ENCODE assay signal across 9 cellular contexts in the genomic region with DNA sequence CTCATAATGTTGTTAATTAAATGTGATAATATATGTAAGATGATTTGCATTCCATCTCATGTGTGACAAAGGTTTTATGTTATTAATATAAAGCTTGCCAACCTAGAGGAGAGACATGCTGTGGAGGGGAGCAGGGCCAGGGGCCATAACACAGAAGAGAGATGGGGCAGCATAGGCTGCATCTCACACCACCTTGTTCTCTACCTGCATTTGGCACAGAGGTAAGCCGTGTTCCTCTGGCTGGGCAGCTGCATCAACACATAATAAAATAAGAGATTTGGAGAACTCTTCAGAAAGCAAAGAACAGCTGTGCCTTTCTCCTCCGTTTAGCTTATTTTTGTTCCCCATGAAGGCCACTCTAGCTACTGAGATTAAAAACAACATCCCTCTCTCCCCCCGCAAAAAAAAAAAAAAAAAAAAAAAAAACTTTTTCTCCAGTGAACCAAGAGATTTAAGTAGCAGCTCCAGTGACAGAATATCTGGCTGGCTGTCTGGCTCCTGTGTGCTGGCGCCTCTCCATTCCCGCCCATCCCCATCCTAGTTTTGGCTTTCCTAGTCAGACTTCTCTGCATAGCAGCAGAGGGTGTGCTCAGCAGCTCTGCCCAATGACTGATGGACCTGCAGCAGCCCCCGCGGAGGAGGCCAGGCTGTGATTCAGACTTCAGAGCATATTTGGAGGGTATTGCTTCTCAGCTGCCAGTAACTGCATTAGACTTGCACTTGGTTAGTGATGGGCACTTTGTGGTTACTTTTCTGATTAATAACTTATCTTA. TPM values are rescaled to one million over a fixed set of nuclear protein-coding genes. Genes with fewer than 3 reads are reported as not detected.
DNase-seq lines count a peak whose midpoint lies in the region; ATAC-seq and TF ChIP-seq lines count a peak whose summit lies in the region.
"Had no signal": no experiment of that assay in that cellular context is flagged by ENCODE, and none has a peak within 500 bp of the region (broad histone marks: within the 10 kb centered on the region; RNA-seq: fewer than 3 reads in every experiment).

No MANE protein-coding gene starts in this region.

- H3K27ac Mint-ChIP-seq in activated T-cell treated with anti-CD3 and anti-CD28 coated beads, Interleukin-2, amount 50 U/mL, for 24 hours, result no peak overlapping the region

- peaks cover 6% of the 10 kb centered on the region for H3K27me3 Mint-ChIP-seq in activated T-cell treated with anti-CD3 and anti-CD28 coated beads, Interleukin-2, amount 50 U/mL, for 24 hours

- H3K4me1 Mint-ChIP-seq in activated T-cell treated with anti-CD3 and anti-CD28 coated beads, Interleukin-2, amount 50 U/mL, for 24 hours (ENCODE audit: low read depth), result no peaks in the 10 kb centered on the region

- intact Hi-C loops in Right ventricle myocardium superior (cut with DNase I), result no loop called here
- intact Hi-C loops in cardiac septum (cut with DNase I), result no loop called here

- DNase-seq in Right ventricle myocardium superior, result peak; percentile 39
- DNase-seq in cardiac septum (ENCODE audit: low spot score), result no peak
- DNase-seq in astrocyte of the cerebellum (ENCODE audit: low read depth), result peak; percentile 35
- DNase-seq in kidney epithelial cell (ENCODE audit: low read depth), result peak; percentile 9
- DNase-seq in activated CD8-positive, alpha-beta memory T cell treated with anti-CD3 and anti-CD28 coated beads, Interleukin-2, amount 50 U/mL, for 48 hours, result no peak
- no peak for DNase-seq in GM20000 (ENCODE audit: low spot score)
- DNase-seq in activated T-cell treated with anti-CD3 and anti-CD28 coated beads, Interleukin-2, amount 50 U/mL, for 24 hours, result no peak

- H3K4me3 ChIP-seq in astrocyte of the cerebellum (ENCODE audit: low read depth, low read length) (no peak overlapping the region), kidney epithelial cell (ENCODE audit: low read depth, low read length) (no peak overlapping the region)
- H3K4me3 ChIP-seq: BLaER1 treated with 17β-estradiol and CSF1 and Interleukin-3, amounts not matched to agents 10 nM and 100 nM had no signal

- H3K4me3 Mint-ChIP-seq in activated T-cell treated with anti-CD3 and anti-CD28 coated beads, Interleukin-2, amount 50 U/mL, for 24 hours, result no peak overlapping the region

- H3K9me3 Mint-ChIP-seq in activated T-cell treated with anti-CD3 and anti-CD28 coated beads, Interleukin-2, amount 50 U/mL, for 24 hours, result no peaks in the 10 kb centered on the region

- TF ChIP-seq CTCF in astrocyte of the cerebellum (IDR thresholded peaks at IDR 0.05; ENCODE audit: low read depth, low read length, missing control alignments), result no peak
- no peak for TF ChIP-seq CTCF in kidney epithelial cell (IDR thresholded peaks at IDR 0.05; ENCODE audit: insufficient read depth, low read length, poor library complexity, severe bottlenecking)
- no peak for TF ChIP-seq CTCF in GM20000 (IDR thresholded peaks at IDR 0.05; ENCODE audit: extremely low read depth, missing control alignments)

- no peaks in the 10 kb centered on the region for H3K36me3 ChIP-seq in kidney epithelial cell (ENCODE audit: control insufficient read depth, insufficient read depth, low read length)
- H3K36me3 ChIP-seq: BLaER1 treated with 17β-estradiol and CSF1 and Interleukin-3, amounts not matched to agents 10 nM and 100 nM had no signal

- in situ Hi-C loops in astrocyte of the cerebellum (cut with HindIII; ENCODE audit: low sequenced_read_pairs), result no loop called here

- H3K27me3 ChIP-seq in kidney epithelial cell (ENCODE audit: control insufficient read depth, insufficient read depth, low read length), result no peaks in the 10 kb centered on the region
- H3K27me3 ChIP-seq: BLaER1 treated with 17β-estradiol and CSF1 and Interleukin-3, amounts not matched to agents 10 nM and 100 nM had no signal

- ATAC-seq in Right ventricle myocardium superior (ENCODE audit: poor library complexity) (no peak), GM18868 (IDR thresholded peaks at IDR 0.05; ENCODE audit: unreplicated experiment) (no peak)

- no peaks in the 10 kb centered on the region for H3K36me3 Mint-ChIP-seq in activated T-cell treated with anti-CD3 and anti-CD28 coated beads, Interleukin-2, amount 50 U/mL, for 24 hours (ENCODE audit: low read depth)

RNA-seq across cellular contexts. Expression of a gene that starts 52.2 kb away (rescaled TPM):
- total RNA-seq in Right ventricle myocardium superior (not detected), cardiac septum (not detected), kidney epithelial cell (0.13 TPM in 1 of 2 replicates, not detected in the other)

Comparison
In these comparisons a context has a peak if more than half of its experiments do, and no peak if none do; other contexts are left out.
1. DNase-seq: peak in Right ventricle myocardium superior (single experiment), astrocyte of the cerebellum (single experiment) and kidney epithelial cell (single experiment); none in cardiac septum (single experiment), activated CD8-positive, alpha-beta memory T cell treated with anti-CD3 and anti-CD28 coated beads, Interleukin-2, amount 50 U/mL, for 48 hours (single experiment), GM20000 (single experiment) and activated T-cell treated with anti-CD3 and anti-CD28 coated beads, Interleukin-2, amount 50 U/mL, for 24 hours (single experiment).